Comparison of ENCODE assay signal across 8 cellular contexts in the genomic region with DNA sequence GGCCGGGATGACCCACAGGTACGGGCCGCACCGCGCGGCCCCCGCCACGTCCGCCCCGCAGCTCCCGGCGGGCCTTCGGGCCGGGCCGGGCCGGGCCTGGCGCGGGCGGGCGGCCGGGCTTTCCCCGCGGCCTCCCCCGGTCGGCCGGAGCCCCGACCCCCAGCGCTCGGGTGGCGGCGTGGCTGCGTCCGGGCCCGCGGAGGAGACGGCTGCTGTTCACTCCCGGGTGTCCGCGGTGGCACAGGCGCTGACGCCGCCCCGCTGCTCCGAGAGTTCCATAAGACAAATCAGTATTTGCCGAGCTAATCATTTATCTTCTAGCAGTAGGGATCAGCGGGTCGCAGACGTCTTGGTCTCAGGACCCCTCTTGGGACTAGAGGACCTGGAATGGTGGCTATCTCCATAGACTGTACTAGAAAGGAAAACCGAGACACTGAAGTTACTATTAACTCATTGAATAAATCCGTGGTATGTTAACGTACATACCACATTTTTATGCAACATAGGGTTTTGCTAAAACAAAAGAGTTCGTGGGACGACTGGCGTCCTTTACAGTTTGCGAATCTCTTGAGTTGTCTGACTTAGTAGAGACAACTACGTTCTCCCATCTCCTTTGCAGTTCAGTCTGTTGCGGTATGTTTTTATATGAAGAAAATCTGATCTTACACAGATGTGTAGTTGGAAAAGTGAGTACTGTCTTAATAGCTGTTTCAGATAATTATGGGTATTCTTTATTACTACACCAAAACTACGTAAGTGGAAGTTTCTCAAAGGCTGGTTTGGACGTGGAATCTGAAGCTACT. TPM values are rescaled to one million over a fixed set of nuclear protein-coding genes. Genes with fewer than 3 reads are reported as not detected.
A peak's percentile ranks its signal among the peaks of the same experiment; 100 is the strongest.
DNase-seq lines count a peak whose midpoint lies in the region; ATAC-seq, FAIRE-seq and TF ChIP-seq lines count a peak whose summit lies in the region.

No MANE protein-coding gene starts in this region.

- H3K27me3 Mint-ChIP-seq in T-helper 17 cell: no peaks in the 10 kb centered on the region

- H3K4me3 ChIP-seq in HUES48 (ENCODE audit: low read depth, low read length): peak overlapping the region; percentile 78
- peak overlapping the region; percentile 75 to 86 (median 81) for H3K4me3 ChIP-seq in breast epithelium
- H3K4me3 ChIP-seq in kidney (ENCODE audit: low read length in 2 of 2): peak overlapping the region; percentile 72 to 97

- DNase-seq in Daoy (ENCODE audit: low read depth) (peak; percentile 36), T-helper 17 cell (peak in 2 of 3 donors; percentile 25 to 31), breast epithelium (ENCODE audit: low spot score in 2 of 2) (peak in 1 of 2 donors; percentile 24), kidney (peak; percentile 85), amniotic stem cell (lab: John Stamatoyannopoulos, UW) (no peak)
- peak in 2 of 3 donors; percentile 25 to 30 for DNase-seq in stimulated activated CD4-positive, alpha-beta T cell treated with anti-CD3 and anti-CD28 coated beads, Interleukin-12 subunit alpha, Interleukin-12 subunit beta, amount 100 ng/mL, for 48 hours (ENCODE audit: low read depth in 2 of 3, low spot score in 1 of 3)

- H3K4me3 Mint-ChIP-seq in T-helper 17 cell: peak overlapping the region; percentile 92

- H3K4me1 Mint-ChIP-seq in T-helper 17 cell: peaks cover 24% of the 10 kb centered on the region

- H3K27ac Mint-ChIP-seq in T-helper 17 cell: peak overlapping the region; percentile 47

- TF ChIP-seq CTCF in breast epithelium (IDR thresholded peaks at IDR 0.05) (no peak), kidney (IDR thresholded peaks at IDR 0.05; ENCODE audit: borderline replicate concordance, extremely low read depth, insufficient read depth) (no peak)

- H3K36me3 ChIP-seq in HUES48 (ENCODE audit: control insufficient read depth, insufficient read depth, low read length): no peaks in the 10 kb centered on the region
- H3K36me3 ChIP-seq in breast epithelium: no peaks in the 10 kb centered on the region
- no peaks in the 10 kb centered on the region for H3K36me3 ChIP-seq in kidney (ENCODE audit: control insufficient read depth in 1 of 2, insufficient read depth in 2 of 2, low read length in 2 of 2)

- no peaks in the 10 kb centered on the region for H3K36me3 Mint-ChIP-seq in T-helper 17 cell (ENCODE audit: low read depth)

- H3K9me3 ChIP-seq in HUES48 (ENCODE audit: control insufficient read depth, insufficient read depth, low read length) (no peaks in the 10 kb centered on the region), T-helper 17 cell (ENCODE audit: control insufficient read depth, low read length, poor library complexity, severe bottlenecking) (no peaks in the 10 kb centered on the region), breast epithelium (no peaks in the 10 kb centered on the region), kidney (ENCODE audit: control insufficient read depth in 1 of 2, low read length in 2 of 2) (no peaks in the 10 kb centered on the region)

- intact Hi-C loops in breast epithelium (cut with DNase I; ENCODE audit: low total_unique reads) (loop anchor here (1.0 kb wide), 1 partner anchor 85 kb away; a partner anchor contains a TSS), kidney (cut with DNase I) (no loop called here)

- no peak for TF ChIP-seq POLR2A in breast epithelium (IDR thresholded peaks at IDR 0.05)

- peaks cover 20% of the 10 kb centered on the region for H3K4me1 ChIP-seq in HUES48 (ENCODE audit: control insufficient read depth, insufficient read depth, low read length)
- peaks cover 0 to 3% of the 10 kb centered on the region in 2 donors for H3K4me1 ChIP-seq in breast epithelium
- peaks cover 4 to 14% of the 10 kb centered on the region in 2 donors for H3K4me1 ChIP-seq in kidney (ENCODE audit: control insufficient read depth in 1 of 2, insufficient read depth in 1 of 2, low read depth in 1 of 2, low read length in 2 of 2)

- peak overlapping the region; percentile 50 for H3K27ac ChIP-seq in HUES48 (ENCODE audit: low read depth, low read length)
- H3K27ac ChIP-seq in breast epithelium: peak overlapping the region; percentile 93 to 97
- H3K27ac ChIP-seq in kidney (ENCODE audit: low read depth in 2 of 2, low read length in 2 of 2): peak overlapping the region; percentile 66 to 90

- H3K27me3 ChIP-seq in HUES48 (ENCODE audit: control insufficient read depth, insufficient read depth, low read length) (peaks cover 10% of the 10 kb centered on the region), breast epithelium (no peaks in the 10 kb centered on the region)

- H3K9ac ChIP-seq in HUES48 (ENCODE audit: low read depth, low read length) (peak overlapping the region; percentile 23; the same call in 1 of the 2 replicates), kidney (ENCODE audit: low read length in 2 of 2) (peak overlapping the region; percentile 70 to 82)

- no peak for FAIRE-seq in kidney (lab: Jason Lieb, UNC)

- ATAC-seq in GM21528 (IDR thresholded peaks at IDR 0.05; ENCODE audit: low FRiP score, unreplicated experiment) (peak; percentile 44), T-helper 17 cell (peak; percentile 29)

RNA-seq across cellular contexts. Expression of a gene that starts 0.5 kb away (rescaled TPM):
- 97.7 and 99.2 TPM in 2 replicates for total RNA-seq in Daoy (2014; rRNA removed; shearing (Covaris generic))
- 100 to 1,000 TPM; 141 to 233 TPM for total RNA-seq in T-helper 17 cell
- total RNA-seq in breast epithelium: 100 to 1,000 TPM in 1 of 3 donors, 10 to 100 TPM in 2; 66.5 to 123 (median 93.1) TPM
- total RNA-seq in kidney: 65.1 TPM
- 14.4 TPM for polyA plus RNA-seq in kidney (ENCODE audit: insufficient read depth, low read depth, low replicate concordance)
